8 cellular contexts compared by ENCODE assay signal in the genomic region with DNA sequence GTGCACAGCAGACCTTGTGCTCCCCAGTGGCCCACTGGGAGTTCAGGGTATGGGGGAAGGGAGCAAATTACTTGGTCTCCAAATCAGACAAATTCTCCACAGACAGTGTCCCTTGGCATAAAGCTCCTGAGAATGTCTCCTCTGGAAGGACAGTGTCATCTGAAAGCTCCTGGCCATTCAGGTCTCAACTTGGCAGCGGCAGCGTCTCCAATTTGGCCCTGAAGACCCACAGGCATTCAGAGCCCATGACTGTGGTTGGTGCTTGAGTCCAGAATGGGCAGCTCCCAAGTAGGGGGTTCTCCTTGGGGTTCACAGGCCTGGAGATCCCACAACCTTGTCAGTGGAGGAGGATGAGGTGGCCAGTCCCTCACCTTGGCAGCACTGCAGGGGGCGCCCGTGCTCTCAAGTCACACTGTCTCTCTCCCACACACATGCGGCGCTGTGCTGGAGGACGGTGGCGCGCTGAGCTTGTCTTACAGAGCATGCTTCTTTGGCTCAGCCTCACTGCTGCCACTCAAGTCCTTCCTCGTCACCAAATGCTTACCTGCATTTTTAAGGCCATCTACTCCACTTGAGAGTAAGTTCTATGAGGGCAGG. TPM values are rescaled to one million over a fixed set of nuclear protein-coding genes. Genes with fewer than 3 reads are reported as not detected.
DNase-seq lines count a peak whose midpoint lies in the region; ATAC-seq and TF ChIP-seq lines count a peak whose summit lies in the region.

No MANE protein-coding gene starts in this region.

- H2AFZ ChIP-seq in SU-DHL-6 (ENCODE audit: low read depth, low read length, severe bottlenecking) (no peak overlapping the region), neural progenitor cell (replicated peaks) (no peak overlapping the region)

- no peaks in the 10 kb centered on the region for H3F3A ChIP-seq in SU-DHL-6 (ENCODE audit: insufficient read depth)
- H3F3A ChIP-seq in neural progenitor cell (ENCODE audit: low read depth), result peaks cover 3% of the 10 kb centered on the region

- no peak overlapping the region for H3K4me3 ChIP-seq in SU-DHL-6 (ENCODE audit: insufficient read depth, low read length, poor library complexity, severe bottlenecking)
- H3K4me3 ChIP-seq in neural progenitor cell, result no peak overlapping the region

- no peaks in the 10 kb centered on the region for H3K9me3 ChIP-seq in SU-DHL-6 (ENCODE audit: insufficient read depth, low read length)
- H3K9me3 ChIP-seq in neural progenitor cell (ENCODE audit: low read depth), result no peaks in the 10 kb centered on the region

- TF ChIP-seq CTCF in SU-DHL-6 (IDR thresholded peaks at IDR 0.05; ENCODE audit: insufficient read depth, low read length, poor library complexity, severe bottlenecking) (peak; percentile 31), neural progenitor cell (IDR thresholded peaks at IDR 0.05) (peak; percentile 41)

- no peak overlapping the region for H3K27ac Mint-ChIP-seq in neural progenitor cell

- H4K20me1 ChIP-seq in SU-DHL-6 (ENCODE audit: low read depth, low read length) (no peaks in the 10 kb centered on the region), neural progenitor cell (ENCODE audit: low read depth) (peaks cover 40% of the 10 kb centered on the region)

- H3K4me1 Mint-ChIP-seq in neural progenitor cell, result peaks cover 6% of the 10 kb centered on the region

- H3K9ac ChIP-seq in SU-DHL-6 (ENCODE audit: low read length), result no peak overlapping the region
- H3K9ac ChIP-seq in neural progenitor cell, result no peak overlapping the region

- peaks cover 4% of the 10 kb centered on the region for H3K27me3 Mint-ChIP-seq in neural progenitor cell (ENCODE audit: insufficient read depth, low read depth)

- H3K36me3 ChIP-seq in SU-DHL-6 (ENCODE audit: low read length) (peaks cover 2% of the 10 kb centered on the region; the same call in 1 of the 2 replicates), neural progenitor cell (no peaks in the 10 kb centered on the region)

- ATAC-seq in HG02885 (IDR thresholded peaks at IDR 0.05; ENCODE audit: poor library complexity, unreplicated experiment), result no peak

- peaks cover 37% of the 10 kb centered on the region for H3K36me3 Mint-ChIP-seq in neural progenitor cell

- no peaks in the 10 kb centered on the region for H3K9me2 ChIP-seq in SU-DHL-6 (replicated peaks; ENCODE audit: insufficient read depth, low read length)

- H3K9me3 Mint-ChIP-seq in neural progenitor cell, result no peaks in the 10 kb centered on the region

- H3K4me3 Mint-ChIP-seq in neural progenitor cell, result no peak overlapping the region

- no peaks in the 10 kb centered on the region for H3K79me2 ChIP-seq in SU-DHL-6 (ENCODE audit: insufficient read depth, low read length)
- no peaks in the 10 kb centered on the region for H3K79me2 ChIP-seq in neural progenitor cell (ENCODE audit: low read depth)

- no peaks in the 10 kb centered on the region for H3K4me1 ChIP-seq in neural progenitor cell

- DNase-seq in activated T-cell treated with anti-CD3 and anti-CD28 coated beads for 1 hour (ENCODE audit: low read depth) (peak; percentile 30), activated T-cell treated with anti-CD3 and anti-CD28 coated beads for 4 hours (no peak), dermis blood vessel endothelial cell (peak; percentile 75), neural progenitor cell (ENCODE audit: low spot score) (peak; percentile 65), GF-D8 (lab: John Stamatoyannopoulos, UW) (no peak), GM19240 (ENCODE audit: insufficient read length, low spot score) (no peak)

- H3K27ac ChIP-seq in SU-DHL-6 (ENCODE audit: low read depth, low read length) (no peak overlapping the region), neural progenitor cell (no peak overlapping the region)

- no peak overlapping the region for H3K4me2 ChIP-seq in SU-DHL-6 (ENCODE audit: low read depth, low read length, poor library complexity, severe bottlenecking)
- H3K4me2 ChIP-seq in neural progenitor cell, result no peak overlapping the region

- no peaks in the 10 kb centered on the region for H3K27me3 ChIP-seq in SU-DHL-6 (ENCODE audit: low read length)
- no peaks in the 10 kb centered on the region for H3K27me3 ChIP-seq in neural progenitor cell

RNA-seq across cellular contexts. Expression of a gene that starts 20.7 kb away (rescaled TPM):
- total RNA-seq in dermis blood vessel endothelial cell, result 29.6 and 36.9 TPM in 2 replicates
- 73.1 and 106 TPM in 2 replicates for total RNA-seq in neural progenitor cell (ENCODE audit: low replicate concordance)

RNA-seq across cellular contexts. Expression of a gene that starts 21.6 kb away (rescaled TPM):
- total RNA-seq in dermis blood vessel endothelial cell (20.9 and 45.8 TPM in 2 replicates), neural progenitor cell (ENCODE audit: low replicate concordance) (5.5 and 8.5 TPM in 2 replicates)

Comparison
In these comparisons a context has a peak if more than half of its experiments do, and no peak if none do; other contexts are left out.
1. DNase-seq: peak in activated T-cell treated with anti-CD3 and anti-CD28 coated beads for 1 hour (single experiment), dermis blood vessel endothelial cell (single experiment) and neural progenitor cell (single experiment); none in activated T-cell treated with anti-CD3 and anti-CD28 coated beads for 4 hours (single experiment), GF-D8 (single experiment) and GM19240 (single experiment).